Comparison of ENCODE assay signal across 16 cellular contexts in genomic region chr7:100198266-100198665, GRCh38. TPM values are rescaled to one million over a fixed set of nuclear protein-coding genes. Genes with fewer than 3 reads are reported as not detected.
DNase-seq lines count a peak whose midpoint lies in the region; ATAC-seq and TF ChIP-seq lines count a peak whose summit lies in the region.
"Had no signal": no experiment of that assay in that cellular context is flagged by ENCODE, and none has a peak within 500 bp of the region (broad histone marks: within the 10 kb centered on the region; RNA-seq: fewer than 3 reads in every experiment).

No MANE protein-coding gene starts in this region.

- H3K4me1 ChIP-seq in BLaER1 treated with 17β-estradiol and CSF1 and Interleukin-3, amounts not matched to agents 10 nM and 100 nM: peaks cover 37 to 71% (median 66%) of the 10 kb centered on the region in 10 experiments
- H3K4me1 ChIP-seq in mesenchymal stem cell (ENCODE audit: control insufficient read depth, insufficient read depth, low read depth, low read length): peaks cover 1% of the 10 kb centered on the region
- H3K4me1 ChIP-seq: BE2C, HAP-1 had no signal

- no peak overlapping the region for H3K4ac ChIP-seq in mesenchymal stem cell (ENCODE audit: low read depth in 1 of 2, low read length in 2 of 2)

- 95% methylated on average over 8 of the region's 10 CpGs for WGBS in mesenchymal stem cell

- no peak overlapping the region for H2AK5ac ChIP-seq in mesenchymal stem cell (ENCODE audit: low read length, severe bottlenecking)

- H4K91ac ChIP-seq in mesenchymal stem cell (ENCODE audit: low read length): no peak overlapping the region

- no peak for TF ChIP-seq CTCF in glutamatergic neuron (IDR thresholded peaks at IDR 0.05; ENCODE audit: partially characterized antibody, unreplicated experiment)
- TF ChIP-seq CTCF in coronary artery (IDR thresholded peaks at IDR 0.05): no peak

- no peak overlapping the region for H2BK12ac ChIP-seq in mesenchymal stem cell (ENCODE audit: low read length in 2 of 2)

- H3K79me1 ChIP-seq in mesenchymal stem cell (replicated peaks; ENCODE audit: low read length, poor library complexity, severe bottlenecking): no peaks in the 10 kb centered on the region

- peak overlapping the region in 4 of 11 experiments; percentile 35 to 57 (median 53); a peak in 4 of 22 replicates for H3K27ac ChIP-seq in BLaER1 treated with 17β-estradiol and CSF1 and Interleukin-3, amounts not matched to agents 10 nM and 100 nM
- peak overlapping the region; percentile 30 for H3K27ac ChIP-seq in angular gyrus (ENCODE audit: low read depth, low read length)
- no peak overlapping the region for H3K27ac ChIP-seq in mesenchymal stem cell (ENCODE audit: low read length, poor library complexity, severe bottlenecking)
- H3K27ac ChIP-seq in coronary artery: no peak overlapping the region
- H3K27ac ChIP-seq: HL-60 had no signal

- peaks cover 8% of the 10 kb centered on the region for H3K27me3 Mint-ChIP-seq in glutamatergic neuron (ENCODE audit: unreplicated experiment)

- no peak overlapping the region for H2BK120ac ChIP-seq in mesenchymal stem cell (ENCODE audit: low read depth, low read length)

- peaks cover 7% of the 10 kb centered on the region for H3K9me3 Mint-ChIP-seq in glutamatergic neuron (ENCODE audit: unreplicated experiment)
- H3K9me3 Mint-ChIP-seq: CD8-positive, alpha-beta memory T cell had no signal

- no peak overlapping the region for H3K14ac ChIP-seq in mesenchymal stem cell (ENCODE audit: low read length in 2 of 2)

- H2BK5ac ChIP-seq in mesenchymal stem cell (ENCODE audit: low read depth, low read length, poor library complexity, severe bottlenecking): no peak overlapping the region

- H4K20me1 ChIP-seq in BLaER1 treated with 17β-estradiol and CSF1 and Interleukin-3, amounts not matched to agents 10 nM and 100 nM: no peaks in the 10 kb centered on the region

- no peak overlapping the region for H3K18ac ChIP-seq in mesenchymal stem cell (ENCODE audit: low read depth in 1 of 2, low read length in 2 of 2)

- no peak overlapping the region for H2AFZ ChIP-seq in mesenchymal stem cell (ENCODE audit: low read depth, low read length)

- H3K9me3 ChIP-seq in BLaER1 treated with 17β-estradiol and CSF1 and Interleukin-3, amounts not matched to agents 10 nM and 100 nM (replicated peaks in 1 of 11): no peaks in the 10 kb centered on the region
- no peaks in the 10 kb centered on the region for H3K9me3 ChIP-seq in mesenchymal stem cell (ENCODE audit: control insufficient read depth, low read length)
- H3K9me3 ChIP-seq: BE2C, Caco-2, HAP-1 had no signal

- H3K36me3 ChIP-seq in BLaER1 treated with 17β-estradiol and CSF1 and Interleukin-3, amounts not matched to agents 10 nM and 100 nM: no peaks in the 10 kb centered on the region
- H3K36me3 ChIP-seq in mesenchymal stem cell (ENCODE audit: control insufficient read depth in 1 of 2, insufficient read depth in 2 of 2, low read depth in 1 of 2, low read length in 2 of 2): no peaks in the 10 kb centered on the region
- H3K36me3 ChIP-seq: BE2C, HAP-1 had no signal

- H3K36me3 Mint-ChIP-seq in glutamatergic neuron (ENCODE audit: unreplicated experiment): no peaks in the 10 kb centered on the region

- no peak for DNase-seq in glutamatergic neuron
- no peak for DNase-seq in sciatic nerve (ENCODE audit: low spot score)
- DNase-seq in mesenchymal stem cell: no peak
- DNase-seq in coronary artery (ENCODE audit: low spot score): no peak
- DNase-seq: BE2C; Caco-2; CD8-positive, alpha-beta memory T cell; DMS53 had no signal

- H4K8ac ChIP-seq in mesenchymal stem cell (ENCODE audit: low read length): no peak overlapping the region

- H2BK15ac ChIP-seq in mesenchymal stem cell (ENCODE audit: low read depth, poor library complexity, severe bottlenecking): no peak overlapping the region

- no peaks in the 10 kb centered on the region for H3K4me1 Mint-ChIP-seq in glutamatergic neuron (ENCODE audit: low read depth, unreplicated experiment)
- H3K4me1 Mint-ChIP-seq: CD8-positive, alpha-beta memory T cell had no signal

- ATAC-seq in sciatic nerve (peak; percentile 16), HG03097 (IDR thresholded peaks at IDR 0.05; ENCODE audit: low FRiP score, unreplicated experiment) (no peak), GM18858 (IDR thresholded peaks at IDR 0.05; ENCODE audit: unreplicated experiment) (no peak)

- H3K23ac ChIP-seq in mesenchymal stem cell (ENCODE audit: low read length in 2 of 2): no peak overlapping the region

- H3K4me2 ChIP-seq in BLaER1 treated with 17β-estradiol and CSF1 and Interleukin-3, amounts not matched to agents 10 nM and 100 nM: peak overlapping the region in 9 of 11 experiments; percentile 68 to 92 (median 88); a peak in 16 of 22 replicates
- H3K4me2 ChIP-seq in mesenchymal stem cell (ENCODE audit: low read length, poor library complexity, severe bottlenecking): no peak overlapping the region

- no peak overlapping the region for H3K4me3 Mint-ChIP-seq in glutamatergic neuron (ENCODE audit: unreplicated experiment)
- H3K4me3 Mint-ChIP-seq: CD8-positive, alpha-beta memory T cell had no signal

- H3K4me3 ChIP-seq in BLaER1 treated with 17β-estradiol and CSF1 and Interleukin-3, amounts not matched to agents 10 nM and 100 nM: no peak overlapping the region
- no peak overlapping the region for H3K4me3 ChIP-seq in mesenchymal stem cell (ENCODE audit: insufficient read depth in 1 of 2, low read depth in 1 of 2, low read length in 2 of 2)
- no peak overlapping the region for H3K4me3 ChIP-seq in coronary artery
- H3K4me3 ChIP-seq: HAP-1 had no signal

- peak overlapping the region; percentile 56 for H3K27ac Mint-ChIP-seq in glutamatergic neuron (ENCODE audit: unreplicated experiment)

- no peak overlapping the region for H3K9ac ChIP-seq in BLaER1 treated with 17β-estradiol and CSF1 and Interleukin-3, amounts not matched to agents 10 nM and 100 nM
- no peak overlapping the region for H3K9ac ChIP-seq in mesenchymal stem cell (ENCODE audit: low read length)

- intact Hi-C loops in sciatic nerve (cut with DNase I): no loop called here

- no peaks in the 10 kb centered on the region for H3K27me3 ChIP-seq in BLaER1 treated with 17β-estradiol and CSF1 and Interleukin-3, amounts not matched to agents 10 nM and 100 nM
- peaks cover 15 to 52% of the 10 kb centered on the region in 2 experiments for H3K27me3 ChIP-seq in mesenchymal stem cell (ENCODE audit: control insufficient read depth in 1 of 2, insufficient read depth in 1 of 2, low read length in 2 of 2)

RNA-seq across cellular contexts. Expression of gene STAG3, which starts 20.5 kb away (rescaled TPM):
- 1.1 TPM for total RNA-seq in glutamatergic neuron (ENCODE audit: unreplicated experiment)
- total RNA-seq in sciatic nerve: 11.0 TPM
- polyA plus RNA-seq in mesenchymal stem cell (2013, experiment 1 of 2): 0.15 TPM
- 0.32 TPM for polyA plus RNA-seq in mesenchymal stem cell (2013, experiment 2 of 2)

RNA-seq across cellular contexts. Expression of gene GPC2, which starts 21.1 kb away (rescaled TPM):
- total RNA-seq in glutamatergic neuron (ENCODE audit: unreplicated experiment) (530 TPM), sciatic nerve (2.7 TPM)
- polyA plus RNA-seq in mesenchymal stem cell (2013, experiment 1 of 2): 3.4 TPM
- 2.7 TPM for polyA plus RNA-seq in mesenchymal stem cell (2013, experiment 2 of 2)
- polyA plus RNA-seq: CD8-positive, alpha-beta memory T cell had no signal

RNA-seq across cellular contexts. Expression of gene PVRIG, which starts 21.5 kb away (rescaled TPM):
- total RNA-seq in glutamatergic neuron (ENCODE audit: unreplicated experiment) (not detected), sciatic nerve (1.2 TPM)
- polyA plus RNA-seq in mesenchymal stem cell (2013, experiment 1 of 2): not detected
- not detected for polyA plus RNA-seq in mesenchymal stem cell (2013, experiment 2 of 2)
- total RNA-seq: Caco-2, Daoy, H1 had no signal

RNA-seq across cellular contexts. Expression of gene GAL3ST4, which starts 29.8 kb away (rescaled TPM):
- total RNA-seq in glutamatergic neuron (ENCODE audit: unreplicated experiment): 30.9 TPM
- total RNA-seq in sciatic nerve: 10.8 TPM
- polyA plus RNA-seq in mesenchymal stem cell (2013, experiment 1 of 2): 8.2 TPM
- polyA plus RNA-seq in mesenchymal stem cell (2013, experiment 2 of 2): 8.0 TPM

RNA-seq across cellular contexts. Expression of gene TRAPPC14, which starts 39.7 kb away (rescaled TPM):
- total RNA-seq in glutamatergic neuron (ENCODE audit: unreplicated experiment): 42.4 TPM
- 15.4 TPM for total RNA-seq in sciatic nerve
- 11.9 TPM for polyA plus RNA-seq in mesenchymal stem cell (2013, experiment 1 of 2)
- polyA plus RNA-seq in mesenchymal stem cell (2013, experiment 2 of 2): 11.4 TPM

Comparison
In these comparisons a context has a peak if more than half of its experiments do, and no peak if none do; other contexts are left out.
1. RNA of gene GPC2, which starts 21.1 kb away (total RNA-seq): 530 TPM in glutamatergic neuron (single experiment); 2.7 TPM in sciatic nerve (single experiment); every median in the first group is over 100 times any median in the second.